ENCODE assay signal across 24 cellular contexts in genomic region chrX:23736030-23736429, GRCh38. TPM values are rescaled to one million over a fixed set of nuclear protein-coding genes. Genes with fewer than 3 reads are reported as not detected.
DNase-seq lines count a peak whose midpoint lies in the region; ATAC-seq and TF ChIP-seq lines count a peak whose summit lies in the region.
"Had no signal": no experiment of that assay in that cellular context is flagged by ENCODE, and none has a peak within 500 bp of the region (broad histone marks: within the 10 kb centered on the region; RNA-seq: fewer than 3 reads in every experiment).

No MANE protein-coding gene starts in this region.

- H3F3A ChIP-seq in GM23338 (replicated peaks; ENCODE audit: low read depth) = no peaks in the 10 kb centered on the region

- H3K9me2 ChIP-seq in GM23338 (ENCODE audit: insufficient read depth) = no peaks in the 10 kb centered on the region

- H3K27ac Mint-ChIP-seq in activated CD4-positive, alpha-beta T cell treated with anti-CD3 and anti-CD28 coated beads, Interleukin-2, amount 10 ng/mL, durations not matched to agents 24 days and 14 days = peak overlapping the region; percentile 70
- H3K27ac Mint-ChIP-seq in GM23338 = no peak overlapping the region
- H3K27ac Mint-ChIP-seq: CD4-positive, alpha-beta memory T cell; stimulated activated naive CD8-positive, alpha-beta T cell treated with anti-CD3 and anti-CD28 coated beads, Interleukin-15, Interleukin-2, amounts not matched to agents 100 ng/mL and 50 ng/mL, for 24 hours; T-helper 2 cell treated with Interferon-gamma antibody and Interleukin-4, amounts not matched to agents 5 μg/mL and 100 μg/mL, for 36 hours had no signal

- H3K36me3 ChIP-seq in neutrophil (peaks cover under 1% of the 10 kb centered on the region), GM23338 (ENCODE audit: insufficient read depth) (no peaks in the 10 kb centered on the region)
- H3K36me3 ChIP-seq: thoracic aorta had no signal

- no peak for TF ChIP-seq CTCF in VCaP (conservative IDR thresholded peaks at IDR 0.05)
- TF ChIP-seq CTCF in neutrophil (IDR thresholded peaks at IDR 0.05) = no peak
- TF ChIP-seq CTCF in GM23338 (conservative IDR thresholded peaks at IDR 0.05; ENCODE audit: low read depth in 2 of 2) = no peak

- H3K9me3 Mint-ChIP-seq in activated CD4-positive, alpha-beta T cell treated with anti-CD3 and anti-CD28 coated beads, Interleukin-2, amount 10 ng/mL, durations not matched to agents 24 days and 14 days = no peaks in the 10 kb centered on the region
- no peaks in the 10 kb centered on the region for H3K9me3 Mint-ChIP-seq in GM23338
- H3K9me3 Mint-ChIP-seq: activated naive CD4-positive, alpha-beta T cell treated with anti-CD3 and anti-CD28 coated beads, Interleukin-2, amount 50 U/mL, for 24 hours; CD4-positive, alpha-beta memory T cell; stimulated activated naive CD8-positive, alpha-beta T cell treated with anti-CD3 and anti-CD28 coated beads, Interleukin-15, Interleukin-2, amounts not matched to agents 100 ng/mL and 50 ng/mL, for 24 hours; T-helper 2 cell treated with Interferon-gamma antibody and Interleukin-4, amounts not matched to agents 5 μg/mL and 100 μg/mL, for 36 hours had no signal

- peaks cover 55% of the 10 kb centered on the region for H3K79me2 ChIP-seq in GM23338 (replicated peaks; ENCODE audit: insufficient read depth)

- no peaks in the 10 kb centered on the region for H4K20me1 ChIP-seq in GM23338 (replicated peaks; ENCODE audit: insufficient read depth)

- no peak overlapping the region for H2AFZ ChIP-seq in GM23338

- no peak for DNase-seq in activated CD4-positive, alpha-beta T cell treated with anti-CD3 and anti-CD28 coated beads, Interleukin-2, amount 10 ng/mL, durations not matched to agents 24 days and 14 days
- DNase-seq in activated CD4-positive, alpha-beta T cell treated with anti-CD3 and anti-CD28 coated beads for 1 hour = no peak
- DNase-seq in NCI-H1105 (lab: John Stamatoyannopoulos, UW) (peak; percentile 2), GM23338 (ENCODE audit: low spot score) (no peak), DMS114 treated with DMSO at 0.1 percent for 48 hours (lab: John Stamatoyannopoulos, UW; ENCODE audit: unreplicated experiment) (no peak)
- DNase-seq: activated CD4-positive, alpha-beta T cell treated with anti-CD3 and anti-CD28 coated beads for 4 hours; amniotic stem cell; brain microvascular endothelial cell; CD4-positive, alpha-beta memory T cell; dorsolateral prefrontal cortex; heart right ventricle; NCI-H2081 treated with DMSO at 0.1 percent for 48 hours; posterior cingulate gyrus; Right ventricle myocardium superior had no signal

- H3K4me2 ChIP-seq in GM23338 = no peak overlapping the region
- H3K4me2 ChIP-seq: A549, smooth muscle cell had no signal

- H3K4me1 ChIP-seq in neutrophil (ENCODE audit: control insufficient read depth in 1 of 2, insufficient read depth in 1 of 2, low read depth in 1 of 2, low read length in 1 of 2) (peaks cover 16 to 18% of the 10 kb centered on the region in 2 experiments), GM23338 (ENCODE audit: insufficient read depth) (peaks cover 4% of the 10 kb centered on the region; the same call in 1 of the 2 replicates)
- H3K4me1 ChIP-seq: right atrium auricular region had no signal

- peak overlapping the region; percentile 36; the same call in 1 of the 2 replicates for H3K27ac ChIP-seq in VCaP
- peak overlapping the region; percentile 35 for H3K27ac ChIP-seq in neutrophil
- H3K27ac ChIP-seq in GM23338 (ENCODE audit: low read depth) = no peak overlapping the region
- H3K27ac ChIP-seq: A549, brain microvascular endothelial cell, dorsolateral prefrontal cortex, heart right ventricle, right atrium auricular region, thoracic aorta had no signal

- no peak overlapping the region for H3K4me3 Mint-ChIP-seq in activated CD4-positive, alpha-beta T cell treated with anti-CD3 and anti-CD28 coated beads, Interleukin-2, amount 10 ng/mL, durations not matched to agents 24 days and 14 days
- no peak overlapping the region for H3K4me3 Mint-ChIP-seq in GM23338
- H3K4me3 Mint-ChIP-seq: activated naive CD4-positive, alpha-beta T cell treated with anti-CD3 and anti-CD28 coated beads, Interleukin-2, amount 50 U/mL, for 24 hours; CD4-positive, alpha-beta memory T cell; stimulated activated naive CD8-positive, alpha-beta T cell treated with anti-CD3 and anti-CD28 coated beads, Interleukin-15, Interleukin-2, amounts not matched to agents 100 ng/mL and 50 ng/mL, for 24 hours; T-helper 2 cell treated with Interferon-gamma antibody and Interleukin-4, amounts not matched to agents 5 μg/mL and 100 μg/mL, for 36 hours had no signal

- H3K36me3 Mint-ChIP-seq in activated CD4-positive, alpha-beta T cell treated with anti-CD3 and anti-CD28 coated beads, Interleukin-2, amount 10 ng/mL, durations not matched to agents 24 days and 14 days (ENCODE audit: low read depth) = peaks cover 19% of the 10 kb centered on the region
- peaks cover 12% of the 10 kb centered on the region for H3K36me3 Mint-ChIP-seq in GM23338 (ENCODE audit: low read depth)

- H3K4me1 Mint-ChIP-seq in activated CD4-positive, alpha-beta T cell treated with anti-CD3 and anti-CD28 coated beads, Interleukin-2, amount 10 ng/mL, durations not matched to agents 24 days and 14 days = peaks cover 28% of the 10 kb centered on the region
- peaks cover 6% of the 10 kb centered on the region for H3K4me1 Mint-ChIP-seq in GM23338

- ATAC-seq in HG02852 (IDR thresholded peaks at IDR 0.05; ENCODE audit: unreplicated experiment) (no peak), GM23338 (no peak)
- ATAC-seq: A549, heart right ventricle had no signal

- intact Hi-C loops in activated CD4-positive, alpha-beta T cell treated with anti-CD3 and anti-CD28 coated beads, Interleukin-2, amount 10 ng/mL, durations not matched to agents 24 days and 14 days (cut with micrococcal nuclease) = loop anchor here (2.0 kb wide), 1 partner anchor 167 kb away; no protein-coding TSS in a partner anchor

- H3K27me3 ChIP-seq in neutrophil (no peaks in the 10 kb centered on the region), GM23338 (ENCODE audit: insufficient read depth) (no peaks in the 10 kb centered on the region)
- H3K27me3 ChIP-seq: brain microvascular endothelial cell, right atrium auricular region had no signal

- H3K4me3 ChIP-seq in neutrophil (ENCODE audit: low read depth in 1 of 2, low read length in 1 of 2) = no peak overlapping the region
- no peak overlapping the region for H3K4me3 ChIP-seq in GM23338
- H3K4me3 ChIP-seq: A549, dorsolateral prefrontal cortex, heart right ventricle, right atrium auricular region, smooth muscle cell, thoracic aorta had no signal

- no peaks in the 10 kb centered on the region for H3K27me3 Mint-ChIP-seq in activated CD4-positive, alpha-beta T cell treated with anti-CD3 and anti-CD28 coated beads, Interleukin-2, amount 10 ng/mL, durations not matched to agents 24 days and 14 days
- H3K27me3 Mint-ChIP-seq in GM23338 (ENCODE audit: insufficient read depth, low read depth, poor library complexity) = peaks cover 3% of the 10 kb centered on the region
- H3K27me3 Mint-ChIP-seq: activated naive CD4-positive, alpha-beta T cell treated with anti-CD3 and anti-CD28 coated beads, Interleukin-2, amount 50 U/mL, for 24 hours; CD4-positive, alpha-beta memory T cell; stimulated activated naive CD8-positive, alpha-beta T cell treated with anti-CD3 and anti-CD28 coated beads, Interleukin-15, Interleukin-2, amounts not matched to agents 100 ng/mL and 50 ng/mL, for 24 hours had no signal

- no peaks in the 10 kb centered on the region for H3K9me3 ChIP-seq in neutrophil
- H3K9me3 ChIP-seq: A549, heart right ventricle, right atrium auricular region, thoracic aorta had no signal

TF ChIP-seq in GM23338, 12 proteins besides CTCF, POLR2A, EP300 and RAD21 (continues in another document):
- no peak for TF ChIP-seq REST (IDR thresholded peaks at IDR 0.05; ENCODE audit: unreplicated experiment)
- TF ChIP-seq ETS1 (IDR thresholded peaks at IDR 0.05) = no peak

RNA-seq across cellular contexts. Expression of gene ACOT9, which starts 7.0 kb away (rescaled TPM):
- total RNA-seq in activated CD4-positive, alpha-beta T cell treated with anti-CD3 and anti-CD28 coated beads, Interleukin-2, amount 10 ng/mL, durations not matched to agents 24 days and 14 days = 53.3 and 54.6 TPM in 2 replicates
- total RNA-seq in GM23338 (2014; rRNA removed; shearing (Covaris generic)) = 34.3 and 35.4 TPM in 2 replicates
- 23.5 and 28.5 TPM in 2 replicates for polyA plus RNA-seq in GM23338 (2016; fragmentation: Nextera tagmentation; extraction: Ambion mirVana)

RNA-seq across cellular contexts. Expression of gene SAT1, which starts 46.9 kb away (rescaled TPM):
- total RNA-seq in activated CD4-positive, alpha-beta T cell treated with anti-CD3 and anti-CD28 coated beads, Interleukin-2, amount 10 ng/mL, durations not matched to agents 24 days and 14 days = 58.3 and 59.9 TPM in 2 replicates
- 44.1 and 54.5 TPM in 2 replicates for total RNA-seq in GM23338 (2014; rRNA removed; shearing (Covaris generic))
- 91.9 and 101 TPM in 2 replicates for polyA plus RNA-seq in GM23338 (2016; fragmentation: Nextera tagmentation; extraction: Ambion mirVana)
